1 cellular context compared by ENCODE assay signal in the genomic region with DNA sequence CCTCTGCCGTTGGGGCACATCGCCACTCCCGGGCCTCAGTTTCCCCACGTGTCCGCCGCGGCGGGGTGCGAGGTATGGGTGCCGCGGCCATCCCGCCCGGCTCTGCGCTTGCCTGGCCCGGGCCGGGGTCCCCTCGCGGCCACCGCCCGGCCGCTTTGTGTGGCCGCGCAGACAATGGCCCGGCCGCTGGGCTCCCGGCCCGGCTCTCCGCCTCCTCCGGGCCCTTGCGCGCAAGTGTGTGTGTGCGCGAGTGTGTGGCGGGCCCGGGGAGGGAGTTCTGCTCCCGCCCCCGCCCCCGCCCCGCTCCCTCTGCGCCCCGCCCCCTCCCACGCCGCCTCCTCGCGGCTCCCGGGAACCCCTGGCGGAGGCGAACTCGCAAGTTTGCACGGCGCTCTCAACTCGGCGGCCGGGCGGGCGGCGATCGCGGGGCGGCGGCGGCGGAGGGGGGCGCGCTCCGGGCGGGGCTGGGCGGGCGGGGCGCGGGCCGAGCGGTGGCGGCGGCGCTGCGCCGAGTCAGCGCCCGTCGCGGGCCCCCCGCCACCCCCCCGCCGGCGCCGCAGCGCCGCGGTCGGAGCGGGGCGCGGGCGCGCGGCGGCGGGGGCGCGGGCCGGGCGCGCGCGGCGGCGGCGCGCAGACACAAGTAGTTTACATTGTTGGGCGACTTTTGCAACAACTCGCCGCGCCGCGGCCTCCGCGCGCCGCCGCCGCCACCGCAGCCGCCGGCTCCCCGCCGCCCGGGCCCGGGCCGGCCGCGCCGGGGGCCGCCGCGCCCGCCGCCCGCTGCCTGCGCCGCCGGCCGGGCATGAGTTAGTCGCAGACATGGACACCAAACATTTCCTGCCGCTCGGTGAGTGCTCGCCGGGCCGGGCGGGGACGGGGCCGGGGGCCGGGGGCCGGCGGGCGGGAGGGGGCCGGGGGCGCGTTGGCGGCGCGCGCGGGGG.
TF ChIP-seq lines count a peak whose summit lies in the region.

A gene (plus strand): TSS at position 643 of the 941 bp plus-strand sequence. CDS start 177 bp downstream, at position 820.

TF ChIP-seq in GM23338, 12 proteins besides CTCF, POLR2A, EP300 and RAD21 (continued from another document):
- TF ChIP-seq, protein P1, sequence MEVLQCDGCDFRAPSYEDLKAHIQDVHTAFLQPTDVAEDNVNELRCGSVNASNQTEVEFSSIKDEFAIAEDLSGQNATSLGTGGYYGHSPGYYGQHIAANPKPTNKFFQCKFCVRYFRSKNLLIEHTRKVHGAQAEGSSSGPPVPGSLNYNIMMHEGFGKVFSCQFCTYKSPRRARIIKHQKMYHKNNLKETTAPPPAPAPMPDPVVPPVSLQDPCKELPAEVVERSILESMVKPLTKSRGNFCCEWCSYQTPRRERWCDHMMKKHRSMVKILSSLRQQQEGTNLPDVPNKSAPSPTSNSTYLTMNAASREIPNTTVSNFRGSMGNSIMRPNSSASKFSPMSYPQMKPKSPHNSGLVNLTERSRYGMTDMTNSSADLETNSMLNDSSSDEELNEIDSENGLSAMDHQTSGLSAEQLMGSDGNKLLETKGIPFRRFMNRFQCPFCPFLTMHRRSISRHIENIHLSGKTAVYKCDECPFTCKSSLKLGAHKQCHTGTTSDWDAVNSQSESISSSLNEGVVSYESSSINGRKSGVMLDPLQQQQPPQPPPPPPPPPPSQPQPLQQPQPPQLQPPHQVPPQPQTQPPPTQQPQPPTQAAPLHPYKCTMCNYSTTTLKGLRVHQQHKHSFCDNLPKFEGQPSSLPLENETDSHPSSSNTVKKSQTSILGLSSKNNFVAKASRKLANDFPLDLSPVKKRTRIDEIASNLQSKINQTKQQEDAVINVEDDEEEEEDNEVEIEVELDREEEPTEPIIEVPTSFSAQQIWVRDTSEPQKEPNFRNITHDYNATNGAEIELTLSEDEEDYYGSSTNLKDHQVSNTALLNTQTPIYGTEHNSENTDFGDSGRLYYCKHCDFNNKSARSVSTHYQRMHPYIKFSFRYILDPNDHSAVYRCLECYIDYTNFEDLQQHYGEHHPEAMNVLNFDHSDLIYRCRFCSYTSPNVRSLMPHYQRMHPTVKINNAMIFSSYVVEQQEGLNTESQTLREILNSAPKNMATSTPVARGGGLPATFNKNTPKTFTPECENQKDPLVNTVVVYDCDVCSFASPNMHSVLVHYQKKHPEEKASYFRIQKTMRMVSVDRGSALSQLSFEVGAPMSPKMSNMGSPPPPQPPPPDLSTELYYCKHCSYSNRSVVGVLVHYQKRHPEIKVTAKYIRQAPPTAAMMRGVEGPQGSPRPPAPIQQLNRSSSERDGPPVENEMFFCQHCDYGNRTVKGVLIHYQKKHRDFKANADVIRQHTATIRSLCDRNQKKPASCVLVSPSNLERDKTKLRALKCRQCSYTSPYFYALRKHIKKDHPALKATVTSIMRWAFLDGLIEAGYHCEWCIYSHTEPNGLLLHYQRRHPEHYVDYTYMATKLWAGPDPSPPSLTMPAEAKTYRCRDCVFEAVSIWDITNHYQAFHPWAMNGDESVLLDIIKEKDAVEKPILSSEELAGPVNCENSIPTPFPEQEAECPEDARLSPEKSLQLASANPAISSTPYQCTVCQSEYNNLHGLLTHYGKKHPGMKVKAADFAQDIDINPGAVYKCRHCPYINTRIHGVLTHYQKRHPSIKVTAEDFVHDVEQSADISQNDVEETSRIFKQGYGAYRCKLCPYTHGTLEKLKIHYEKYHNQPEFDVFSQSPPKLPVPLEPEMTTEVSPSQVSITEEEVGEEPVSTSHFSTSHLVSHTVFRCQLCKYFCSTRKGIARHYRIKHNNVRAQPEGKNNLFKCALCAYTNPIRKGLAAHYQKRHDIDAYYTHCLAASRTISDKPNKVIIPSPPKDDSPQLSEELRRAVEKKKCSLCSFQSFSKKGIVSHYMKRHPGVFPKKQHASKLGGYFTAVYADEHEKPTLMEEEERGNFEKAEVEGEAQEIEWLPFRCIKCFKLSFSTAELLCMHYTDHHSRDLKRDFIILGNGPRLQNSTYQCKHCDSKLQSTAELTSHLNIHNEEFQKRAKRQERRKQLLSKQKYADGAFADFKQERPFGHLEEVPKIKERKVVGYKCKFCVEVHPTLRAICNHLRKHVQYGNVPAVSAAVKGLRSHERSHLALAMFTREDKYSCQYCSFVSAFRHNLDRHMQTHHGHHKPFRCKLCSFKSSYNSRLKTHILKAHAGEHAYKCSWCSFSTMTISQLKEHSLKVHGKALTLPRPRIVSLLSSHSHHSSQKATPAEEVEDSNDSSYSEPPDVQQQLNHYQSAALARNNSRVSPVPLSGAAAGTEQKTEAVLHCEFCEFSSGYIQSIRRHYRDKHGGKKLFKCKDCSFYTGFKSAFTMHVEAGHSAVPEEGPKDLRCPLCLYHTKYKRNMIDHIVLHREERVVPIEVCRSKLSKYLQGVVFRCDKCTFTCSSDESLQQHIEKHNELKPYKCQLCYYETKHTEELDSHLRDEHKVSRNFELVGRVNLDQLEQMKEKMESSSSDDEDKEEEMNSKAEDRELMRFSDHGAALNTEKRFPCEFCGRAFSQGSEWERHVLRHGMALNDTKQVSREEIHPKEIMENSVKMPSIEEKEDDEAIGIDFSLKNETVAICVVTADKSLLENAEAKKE (CRISPR knock-in tag; IDR thresholded peaks at IDR 0.05), result no peak
- TF ChIP-seq CREB1 (CRISPR knock-in tag; IDR thresholded peaks at IDR 0.05; ENCODE audit: low read depth) (no peak), EZH2phosphoT487 (IDR thresholded peaks at IDR 0.05; ENCODE audit: unreplicated experiment) (no peak), ZNF114 (CRISPR knock-in tag; IDR thresholded peaks at IDR 0.05) (no peak)
